ENCODE assay signal across 7 cellular contexts in genomic region chr9:127714916-127715442, GRCh38. TPM values are rescaled to one million over a fixed set of nuclear protein-coding genes. Genes with fewer than 3 reads are reported as not detected.
DNase-seq lines count a peak whose midpoint lies in the region; ATAC-seq and TF ChIP-seq lines count a peak whose summit lies in the region.

No MANE protein-coding gene starts in this region.

- under 1% methylated on average over 26 of the region's 48 CpGs for WGBS in mammary epithelial cell (ENCODE audit: low coverage, missing lambda C conversion rate)
- 1% methylated on average over 18 to 24 of the region's 48 CpGs for WGBS in lower leg skin, 2 donors
- WGBS in transverse colon (ENCODE audit: low coverage in 1 of 2), 2 donors, result 1% methylated on average over 30 of the region's 48 CpGs; no CpG with 5 or more reads in 1 of the 2 donors

- H2AFZ ChIP-seq in mammary epithelial cell (ENCODE audit: low read depth, low read length), result peak overlapping the region; percentile 92

- peaks cover 14% of the 10 kb centered on the region for H3K4me1 ChIP-seq in mammary epithelial cell (ENCODE audit: insufficient read depth, low read length)
- H3K4me1 ChIP-seq in transverse colon, result peaks cover 7 to 19% (median 14%) of the 10 kb centered on the region in 4 donors

- no peaks in the 10 kb centered on the region for H3K27me3 ChIP-seq in mammary epithelial cell (ENCODE audit: insufficient read depth, low read length)
- H3K27me3 ChIP-seq in transverse colon, result no peaks in the 10 kb centered on the region

- peak overlapping the region; percentile 67 to 92 (median 88) for H3K4me3 ChIP-seq in mammary epithelial cell (replicated peaks in 1 of 3; ENCODE audit: insufficient read depth in 1 of 3, low read depth in 2 of 3, low read length in 3 of 3)
- peak overlapping the region; percentile 51 for H3K4me3 ChIP-seq in lower leg skin (ENCODE audit: low read depth, poor library complexity, severe bottlenecking)
- H3K4me3 ChIP-seq in transverse colon, result peak overlapping the region; percentile 49 to 77 (median 57)

- TF ChIP-seq POLR2A in lower leg skin (IDR thresholded peaks at IDR 0.05) (no peak), transverse colon (IDR thresholded peaks at IDR 0.05) (no peak)

- H3K27ac ChIP-seq in mammary epithelial cell (ENCODE audit: insufficient read depth, low read depth, low read length), result peak overlapping the region; percentile 85
- H3K27ac ChIP-seq in transverse colon, result peak overlapping the region; percentile 82 to 94 (median 88)

- H3K4me2 ChIP-seq in mammary epithelial cell (ENCODE audit: insufficient read depth, low read depth, low read length), result peak overlapping the region; percentile 95

- H3K36me3 ChIP-seq in mammary epithelial cell (ENCODE audit: insufficient read depth, low read length), result no peaks in the 10 kb centered on the region
- H3K36me3 ChIP-seq in transverse colon, result no peaks in the 10 kb centered on the region

- CTCF ChIA-PET in mammary epithelial cell (lab: Charles Lee; ENCODE audit: low non-redundant PET), result no interaction called here

- no peaks in the 10 kb centered on the region for H3K9me3 ChIP-seq in mammary epithelial cell (replicated peaks; ENCODE audit: insufficient read depth, low read length)
- H3K9me3 ChIP-seq in transverse colon, result no peaks in the 10 kb centered on the region

- H3K79me2 ChIP-seq in mammary epithelial cell (ENCODE audit: insufficient read depth, low read length), result peaks cover 22% of the 10 kb centered on the region

- TF ChIP-seq CTCF in mammary epithelial cell (conservative IDR thresholded peaks at IDR 0.05 in 1 of 2, IDR thresholded peaks at IDR 0.05 in 1 of 2; ENCODE audit: extremely low read depth in 1 of 2, insufficient read depth in 1 of 2, low read depth in 1 of 2, low read length in 2 of 2) (no peak), lower leg skin (IDR thresholded peaks at IDR 0.05) (no peak), transverse colon (IDR thresholded peaks at IDR 0.05) (no peak)

- H4K20me1 ChIP-seq in mammary epithelial cell (ENCODE audit: insufficient read depth, low read length), result no peaks in the 10 kb centered on the region

- TF ChIP-seq RAD21 in Ishikawa (IDR thresholded peaks at IDR 0.05; ENCODE audit: low read depth), result no peak

- TF ChIP-seq EP300 in Ishikawa (IDR thresholded peaks at IDR 0.05; ENCODE audit: borderline replicate concordance) (no peak), transverse colon (IDR thresholded peaks at IDR 0.05; ENCODE audit: low read depth) (no peak)

- intact Hi-C loops in mammary epithelial cell (cut with micrococcal nuclease), result loop anchor here (2.0 kb wide), 2 partner anchors 28 to 102 kb away; partner anchors contain the start of gene STXBP1
- intact Hi-C loops in lower leg skin (cut with DNase I; ENCODE audit: low total_unique reads), result no loop called here
- intact Hi-C loops in transverse colon (cut with DNase I; ENCODE audit: low total_unique reads), result no loop called here

- in situ Hi-C loops in mammary epithelial cell (cut with MboI; ENCODE audit: low sequenced_read_pairs in 2 of 2), result loop anchor here in 1 of 2 donors (10.0 to 25.0 kb wide), 2 partner anchors 100 to 228 kb away; partner anchors contain the start of gene STXBP1
- in situ Hi-C loops in transverse colon (cut with MboI; ENCODE audit: low pct_ligation_motif_present in 1 of 4, low pct_unique_long_range_greater_than_20kb in 1 of 4, low sequenced_read_pairs in 3 of 4), result no loop called here

- dilution Hi-C loops in mammary epithelial cell (cut with HindIII; ENCODE audit: low sequenced_read_pairs), result loop anchor here (5.0 to 10.0 kb wide), 2 partner anchors 33 to 130 kb away; no protein-coding TSS in a partner anchor

- H3K9ac ChIP-seq in mammary epithelial cell (ENCODE audit: insufficient read depth, low read length), result peak overlapping the region; percentile 68

- DNase-seq in mammary epithelial cell, result peak; percentile 24
- DNase-seq in lower leg skin (ENCODE audit: low spot score in 2 of 2), result no peak
- DNase-seq in transverse colon, result peak; percentile 57
- DNase-seq in globus pallidus (ENCODE audit: low spot score), result no peak
- DNase-seq in NCI-H146 treated with DMSO at 0.1 percent for 48 hours (lab: John Stamatoyannopoulos, UW; ENCODE audit: unreplicated experiment), result no peak

- ATAC-seq in GM18511 (IDR thresholded peaks at IDR 0.05; ENCODE audit: unreplicated experiment), result peak; percentile 11

- TSS peak; percentile 43 for BruUV-seq in mammary epithelial cell (replicated peaks; lab: Mats Ljungman, UMichigan)

TF ChIP-seq in Ishikawa, 13 proteins besides CTCF, POLR2A, EP300 and RAD21:
- TF ChIP-seq USF1 (IDR thresholded peaks at IDR 0.05), result no peak
- peak; percentile 75; the same call in 1 of the 2 replicates for TF ChIP-seq ZBTB7A (IDR thresholded peaks at IDR 0.05; ENCODE audit: low read depth)
- TF ChIP-seq YY1 (IDR thresholded peaks at IDR 0.05; ENCODE audit: low read depth), result no peak

RNA-seq across cellular contexts. Expression of gene PTRH1, which starts 0.5 kb away (rescaled TPM):
- 10 to 100 TPM; 18.2 to 32.2 TPM for total RNA-seq in mammary epithelial cell
- polyA plus RNA-seq in mammary epithelial cell, result 29.2 TPM
- 3.6 TPM for polyA minus RNA-seq in mammary epithelial cell
- 10 to 100 TPM; 28.2 to 71.8 (median 52.3) TPM for total RNA-seq in lower leg skin
- 1 to 10 TPM; 2.4 to 9.7 (median 6.2) TPM for total RNA-seq in transverse colon

RNA-seq across cellular contexts. Expression of gene TTC16, which starts 0.9 kb away (rescaled TPM):
- total RNA-seq in mammary epithelial cell, result under 1 TPM; under 0.01 to 0.21 TPM
- polyA plus RNA-seq in mammary epithelial cell, result 0.03 TPM
- not detected for polyA minus RNA-seq in mammary epithelial cell
- total RNA-seq in lower leg skin, result under 1 TPM in 1 of 4 donors, not detected in 3; 0.25 TPM
- total RNA-seq in transverse colon, result not detected

RNA-seq across cellular contexts. Expression of gene CFAP157, which starts 8.2 kb away (rescaled TPM):
- not detected for total RNA-seq in mammary epithelial cell
- polyA plus RNA-seq in mammary epithelial cell, result not detected
- not detected for polyA minus RNA-seq in mammary epithelial cell
- under 1 TPM in 1 of 4 donors, not detected in 3; 0.23 TPM for total RNA-seq in lower leg skin
- total RNA-seq in transverse colon, result not detected

RNA-seq across cellular contexts. Expression of gene TOR2A, which starts 20.1 kb away (rescaled TPM):
- 10 to 100 TPM in 1 of 2 donors, 1 to 10 TPM in 1; 4.0 to 13.2 TPM for total RNA-seq in mammary epithelial cell
- polyA plus RNA-seq in mammary epithelial cell, result 10.3 TPM
- polyA minus RNA-seq in mammary epithelial cell, result 5.6 TPM
- 10 to 100 TPM; 11.5 to 19.9 (median 15.1) TPM for total RNA-seq in lower leg skin
- 100 to 1,000 TPM in 1 of 4 donors, 10 to 100 TPM in 3; 31.4 to 126 (median 48.1) TPM for total RNA-seq in transverse colon

Comparison
In these comparisons a context has a peak if more than half of its experiments do, and no peak if none do; other contexts are left out.
1. DNase-seq: peak in mammary epithelial cell (single experiment) and transverse colon (single experiment); none in lower leg skin (0 of 2), globus pallidus (single experiment) and NCI-H146 treated with DMSO at 0.1 percent for 48 hours (single experiment).
2. Peak in every context shown above with its lines, with median percentiles within 50 percentile points of each other: H3K4me3 ChIP-seq.